ENCODE assay signal across 16 cellular contexts in the genomic region with DNA sequence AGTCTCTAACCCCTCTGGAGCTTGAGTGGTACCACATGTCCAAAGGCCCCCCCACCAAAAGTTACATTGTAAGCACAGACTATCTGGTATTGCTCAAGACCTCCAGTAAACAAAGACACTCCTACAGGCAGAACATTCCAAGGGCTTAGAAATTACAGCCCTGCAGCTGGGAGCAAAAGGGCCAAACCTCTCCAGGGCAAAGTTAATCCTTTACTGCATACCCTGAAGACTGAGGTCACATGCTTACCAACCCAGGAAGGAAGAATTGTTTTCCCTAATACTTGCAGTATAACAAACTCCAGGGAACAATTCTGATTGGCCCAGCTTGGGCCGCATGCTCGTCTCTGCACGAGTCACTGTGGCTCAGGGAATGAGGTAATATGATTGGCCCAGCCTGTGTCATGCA.
DNase-seq lines count a peak whose midpoint lies in the region; ATAC-seq, FAIRE-seq and TF ChIP-seq lines count a peak whose summit lies in the region.
"Had no signal": no experiment of that assay in that cellular context is flagged by ENCODE, and none has a peak within 500 bp of the region (broad histone marks: within the 10 kb centered on the region; RNA-seq: fewer than 3 reads in every experiment).

No MANE protein-coding gene starts in this region.

- no peak for TF ChIP-seq RAD21 in A549 (conservative IDR thresholded peaks at IDR 0.05 in 1 of 2, IDR thresholded peaks at IDR 0.05 in 1 of 2)

- POLR2A ChIA-PET in A549 (lab: Yijun Ruan, JAX), result no interaction called here

- no peaks in the 10 kb centered on the region for H3K9me3 ChIP-seq in A549

- TF ChIP-seq CTCF in A549 (IDR thresholded peaks at IDR 0.05), result no peak
- TF ChIP-seq CTCF in HFFc6 (IDR thresholded peaks at IDR 0.05), result no peak
- no peak for TF ChIP-seq CTCF in cardiac fibroblast (IDR thresholded peaks at IDR 0.05; ENCODE audit: low read depth, low read length)

- no peak for TF ChIP-seq POLR2A in A549 (IDR thresholded peaks at IDR 0.05; ENCODE audit: low read length)

- H3K4me3 ChIP-seq in A549, result no peak overlapping the region
- H3K4me3 ChIP-seq in cardiac fibroblast (replicated peaks in 1 of 2; ENCODE audit: low read depth in 2 of 2, low read length in 2 of 2), result no peak overlapping the region

- peak in 1 of 2 experiments; percentile 67; a peak in 3 of 6 replicates for ATAC-seq in A549
- no peak for ATAC-seq in GM21723 (IDR thresholded peaks at IDR 0.05; ENCODE audit: unreplicated experiment)
- ATAC-seq in GM21576 (IDR thresholded peaks at IDR 0.05; ENCODE audit: unreplicated experiment), result no peak
- no peak for ATAC-seq in GM19463 (IDR thresholded peaks at IDR 0.05; ENCODE audit: unreplicated experiment)
- ATAC-seq: activated CD4-positive, alpha-beta T cell treated with anti-CD3 and anti-CD28 coated beads for 36 hours; Panc1; T-helper 17 cell had no signal

- H3K27ac Mint-ChIP-seq in HFFc6, result no peak overlapping the region
- H3K27ac Mint-ChIP-seq: activated CD4-positive, alpha-beta T cell treated with anti-CD3 and anti-CD28 coated beads for 36 hours; T-helper 17 cell had no signal

- no peak overlapping the region for H3K4me3 Mint-ChIP-seq in HFFc6
- H3K4me3 Mint-ChIP-seq: activated CD4-positive, alpha-beta T cell treated with anti-CD3 and anti-CD28 coated beads for 36 hours; T-helper 17 cell had no signal

- no peak for TF ChIP-seq EP300 in A549 (IDR thresholded peaks at IDR 0.05)

- no peak overlapping the region for H3K27ac ChIP-seq in A549

- H3K4me1 Mint-ChIP-seq in HFFc6 (ENCODE audit: low read depth), result peaks cover 7% of the 10 kb centered on the region; the same call in 1 of the 2 replicates
- H3K4me1 Mint-ChIP-seq: activated CD4-positive, alpha-beta T cell treated with anti-CD3 and anti-CD28 coated beads for 36 hours; T-helper 17 cell had no signal

- CTCF ChIA-PET in A549 (lab: Yijun Ruan, JAX), result no interaction called here

- WGBS in A549 (ENCODE audit: missing lambda C conversion rate), result 63% methylated on average over 3 of the region's 3 CpGs

- H3K4me1 ChIP-seq in A549, result 0 out of 3 replicates have a peak, but pooled peaks cover 4% of the 10 kb centered on the region

- H3K4me2 ChIP-seq in A549, result no peak overlapping the region; the same call in 2 of the 3 replicates

- DNase-seq in A549 (ENCODE audit: low read depth in 1 of 2, low spot score in 1 of 2) (peak in 1 of 2 experiments; percentile 43), HFFc6 (peak; percentile 17), cardiac fibroblast (ENCODE audit: low read depth in 2 of 2) (peak; percentile 50 to 54), kidney tubule cell (ENCODE audit: low spot score) (peak; percentile 59), amniotic stem cell (lab: John Stamatoyannopoulos, UW) (no peak)
- DNase-seq: activated CD4-positive, alpha-beta T cell treated with anti-CD3 and anti-CD28 coated beads for 36 hours; DMS153; erythroblast; NCI-H146; NCI-H524; stimulated activated CD4-positive, alpha-beta T cell treated with anti-CD3 and anti-CD28 coated beads, Interleukin-12 subunit alpha, Interleukin-12 subunit beta, amount 100 ng/mL, for 4 hours; T-helper 17 cell had no signal

- H3K36me3 Mint-ChIP-seq in HFFc6 (ENCODE audit: low read depth), result no peaks in the 10 kb centered on the region

- H3K9me3 Mint-ChIP-seq in HFFc6, result no peaks in the 10 kb centered on the region

- FAIRE-seq in A549 (lab: Jason Lieb, UNC), result no peak

- peaks cover 1% of the 10 kb centered on the region for H3K27me3 Mint-ChIP-seq in HFFc6 (ENCODE audit: insufficient read depth)
- H3K27me3 Mint-ChIP-seq: T-helper 17 cell had no signal

TF ChIP-seq in A549, 52 proteins besides CTCF, POLR2A, EP300 and RAD21 (continues in another document):
- TF ChIP-seq, protein P1, sequence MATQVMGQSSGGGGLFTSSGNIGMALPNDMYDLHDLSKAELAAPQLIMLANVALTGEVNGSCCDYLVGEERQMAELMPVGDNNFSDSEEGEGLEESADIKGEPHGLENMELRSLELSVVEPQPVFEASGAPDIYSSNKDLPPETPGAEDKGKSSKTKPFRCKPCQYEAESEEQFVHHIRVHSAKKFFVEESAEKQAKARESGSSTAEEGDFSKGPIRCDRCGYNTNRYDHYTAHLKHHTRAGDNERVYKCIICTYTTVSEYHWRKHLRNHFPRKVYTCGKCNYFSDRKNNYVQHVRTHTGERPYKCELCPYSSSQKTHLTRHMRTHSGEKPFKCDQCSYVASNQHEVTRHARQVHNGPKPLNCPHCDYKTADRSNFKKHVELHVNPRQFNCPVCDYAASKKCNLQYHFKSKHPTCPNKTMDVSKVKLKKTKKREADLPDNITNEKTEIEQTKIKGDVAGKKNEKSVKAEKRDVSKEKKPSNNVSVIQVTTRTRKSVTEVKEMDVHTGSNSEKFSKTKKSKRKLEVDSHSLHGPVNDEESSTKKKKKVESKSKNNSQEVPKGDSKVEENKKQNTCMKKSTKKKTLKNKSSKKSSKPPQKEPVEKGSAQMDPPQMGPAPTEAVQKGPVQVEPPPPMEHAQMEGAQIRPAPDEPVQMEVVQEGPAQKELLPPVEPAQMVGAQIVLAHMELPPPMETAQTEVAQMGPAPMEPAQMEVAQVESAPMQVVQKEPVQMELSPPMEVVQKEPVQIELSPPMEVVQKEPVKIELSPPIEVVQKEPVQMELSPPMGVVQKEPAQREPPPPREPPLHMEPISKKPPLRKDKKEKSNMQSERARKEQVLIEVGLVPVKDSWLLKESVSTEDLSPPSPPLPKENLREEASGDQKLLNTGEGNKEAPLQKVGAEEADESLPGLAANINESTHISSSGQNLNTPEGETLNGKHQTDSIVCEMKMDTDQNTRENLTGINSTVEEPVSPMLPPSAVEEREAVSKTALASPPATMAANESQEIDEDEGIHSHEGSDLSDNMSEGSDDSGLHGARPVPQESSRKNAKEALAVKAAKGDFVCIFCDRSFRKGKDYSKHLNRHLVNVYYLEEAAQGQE (IDR thresholded peaks at IDR 0.05), result no peak
- no peak for TF ChIP-seq ELK1 (IDR thresholded peaks at IDR 0.05; ENCODE audit: low read depth, low read length)
- peak in 1 of 2 experiments; percentile 46; a peak in 1 of 4 replicates for TF ChIP-seq CEBPB (IDR thresholded peaks at IDR 0.05)
- TF ChIP-seq PBX3 (IDR thresholded peaks at IDR 0.05), result no peak
- no peak for TF ChIP-seq KDM1A (IDR thresholded peaks at IDR 0.05; ENCODE audit: low read depth)
- TF ChIP-seq USF2 (IDR thresholded peaks at IDR 0.05), result peak; percentile 37; the same call in 1 of the 2 replicates
- TF ChIP-seq CHD4 (IDR thresholded peaks at IDR 0.05; ENCODE audit: borderline replicate concordance), result no peak
- no peak for TF ChIP-seq CBX2 (IDR thresholded peaks at IDR 0.05; ENCODE audit: borderline replicate concordance, low read depth)
- TF ChIP-seq, protein P2, sequence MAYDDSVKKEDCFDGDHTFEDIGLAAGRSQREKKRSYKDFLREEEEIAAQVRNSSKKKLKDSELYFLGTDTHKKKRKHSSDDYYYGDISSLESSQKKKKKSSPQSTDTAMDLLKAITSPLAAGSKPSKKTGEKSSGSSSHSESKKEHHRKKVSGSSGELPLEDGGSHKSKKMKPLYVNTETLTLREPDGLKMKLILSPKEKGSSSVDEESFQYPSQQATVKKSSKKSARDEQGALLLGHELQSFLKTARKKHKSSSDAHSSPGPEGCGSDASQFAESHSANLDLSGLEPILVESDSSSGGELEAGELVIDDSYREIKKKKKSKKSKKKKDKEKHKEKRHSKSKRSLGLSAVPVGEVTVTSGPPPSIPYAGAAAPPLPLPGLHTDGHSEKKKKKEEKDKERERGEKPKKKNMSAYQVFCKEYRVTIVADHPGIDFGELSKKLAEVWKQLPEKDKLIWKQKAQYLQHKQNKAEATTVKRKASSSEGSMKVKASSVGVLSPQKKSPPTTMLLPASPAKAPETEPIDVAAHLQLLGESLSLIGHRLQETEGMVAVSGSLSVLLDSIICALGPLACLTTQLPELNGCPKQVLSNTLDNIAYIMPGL (CRISPR knock-in tag; IDR thresholded peaks at IDR 0.05; ENCODE audit: borderline replicate concordance), result no peak
- no peak for TF ChIP-seq MAZ (IDR thresholded peaks at IDR 0.05; ENCODE audit: borderline replicate concordance, low read depth, low read length)
- no peak for TF ChIP-seq NFE2L2 (conservative IDR thresholded peaks at IDR 0.05; ENCODE audit: low read length)
- TF ChIP-seq BCL3 (IDR thresholded peaks at IDR 0.05), result no peak
